Comparison of ENCODE assay signal across 8 cellular contexts in genomic region chr14:24232121-24232644, GRCh38. TPM values are rescaled to one million over a fixed set of nuclear protein-coding genes. Genes with fewer than 3 reads are reported as not detected.
DNase-seq lines count a peak whose midpoint lies in the region; ATAC-seq and TF ChIP-seq lines count a peak whose summit lies in the region.

Gene NEDD8 (minus strand): TSS chr14:24232367. CDS start chr14:24232267, 100 bp downstream.

- H3K36me3 ChIP-seq in PC-3 (ENCODE audit: low read depth, low read length): peaks cover 14% of the 10 kb centered on the region
- peaks cover 20 to 28% of the 10 kb centered on the region in 2 donors for H3K36me3 ChIP-seq in mucosa of rectum (ENCODE audit: control insufficient read depth in 2 of 2, insufficient read depth in 2 of 2, low read length in 2 of 2)

- H3K9me3 ChIP-seq in PC-3 (ENCODE audit: low read length): no peaks in the 10 kb centered on the region
- no peaks in the 10 kb centered on the region for H3K9me3 ChIP-seq in mucosa of rectum (ENCODE audit: control insufficient read depth in 2 of 2, low read length in 2 of 2)

- CTCF ChIA-PET in PC-3 (lab: Charles Lee): no interaction called here

- BruUV-seq in PC-3 (replicated peaks; lab: Mats Ljungman, UMichigan): no TSS peak

- TF ChIP-seq CTCF in PC-3 (conservative IDR thresholded peaks at IDR 0.05; ENCODE audit: low read depth, low read length) (no peak), epithelial cell of proximal tubule (conservative IDR thresholded peaks at IDR 0.05; ENCODE audit: low read depth, low read length) (no peak)

- peaks cover 73% of the 10 kb centered on the region for H3K79me2 ChIP-seq in PC-3 (ENCODE audit: low read length)

- peak within 1 kb of the TSS; percentile 97 for H3K4me2 ChIP-seq in PC-3 (ENCODE audit: low read length)

- H3K4me3 ChIP-seq in Jurkat, Clone E6-1 (ENCODE audit: low read length): peak within 1 kb of the TSS; percentile 87
- H3K4me3 ChIP-seq in PC-3 (ENCODE audit: low read length): peak within 1 kb of the TSS; percentile 98
- H3K4me3 ChIP-seq in epithelial cell of proximal tubule (ENCODE audit: low read depth, low read length): peak within 1 kb of the TSS; percentile 70
- H3K4me3 ChIP-seq in mucosa of rectum (ENCODE audit: low read length in 2 of 2): peak within 1 kb of the TSS; percentile 98

- peak within 1 kb of the TSS; percentile 92 for H3K9ac ChIP-seq in PC-3 (ENCODE audit: low read length)
- H3K9ac ChIP-seq in mucosa of rectum (ENCODE audit: low read depth in 1 of 2, low read length in 2 of 2): peak within 1 kb of the TSS; percentile 59 to 96

- peak within 1 kb of the TSS; percentile 97 for H2AFZ ChIP-seq in PC-3 (ENCODE audit: low read length)

- H3K9me2 ChIP-seq in PC-3 (replicated peaks; ENCODE audit: low read length): no peaks in the 10 kb centered on the region

- H3K4me1 ChIP-seq in PC-3 (ENCODE audit: insufficient read depth, low read length) (peaks cover 27% of the 10 kb centered on the region), mucosa of rectum (ENCODE audit: control insufficient read depth in 2 of 2, insufficient read depth in 2 of 2, low read length in 2 of 2) (peaks cover 18 to 19% of the 10 kb centered on the region in 2 donors)

- POLR2A ChIA-PET in PC-3 (lab: Charles Lee; ENCODE audit: unreplicated experiment): no interaction called here

- intact Hi-C loops in PC-3 (cut with micrococcal nuclease): loop anchor here (1.0 to 2.0 kb wide), 2 partner anchors 10 to 15 kb away; partner anchors contain the start of genes MDP1 and TINF2

- no peaks in the 10 kb centered on the region for H3K27me3 ChIP-seq in PC-3 (ENCODE audit: low read length)
- no peaks in the 10 kb centered on the region for H3K27me3 ChIP-seq in mucosa of rectum (ENCODE audit: control insufficient read depth in 2 of 2, insufficient read depth in 2 of 2, low read length in 2 of 2)

- DNase-seq in DMS 273 treated with DMSO at 0.1 percent for 48 hours (lab: John Stamatoyannopoulos, UW) (peak; percentile 84), PC-3 (peak; percentile 92), activated T-cell treated with anti-CD3 and anti-CD28 coated beads for 48 hours (ENCODE audit: low read depth) (peak; percentile 85), epithelial cell of proximal tubule (ENCODE audit: low read depth) (peak; percentile 56)
- DNase-seq in Jurkat, Clone E6-1 (ENCODE audit: low read depth, low spot score): peak; percentile 90
- peak; percentile 72 to 75 for DNase-seq in stimulated activated CD8-positive, alpha-beta memory T cell treated with anti-CD3 and anti-CD28 coated beads, Interleukin-4, amount 100 ng/mL, for 4 hours (ENCODE audit: low read depth in 2 of 2, low spot score in 1 of 2)

- H3K27ac ChIP-seq in PC-3 (ENCODE audit: low read length) (peak within 1 kb of the TSS; percentile 80), mucosa of rectum (ENCODE audit: low read depth in 2 of 2, low read length in 2 of 2) (peak within 1 kb of the TSS; percentile 90 to 93)

- H4K20me1 ChIP-seq in PC-3 (ENCODE audit: low read length): no peaks in the 10 kb centered on the region

- H3F3A ChIP-seq in PC-3 (ENCODE audit: low read length, unreplicated experiment): no peaks in the 10 kb centered on the region

- ATAC-seq in GM21619 (IDR thresholded peaks at IDR 0.05; ENCODE audit: unreplicated experiment) (peak; percentile 74), PC-3 (peak; percentile 80)

RNA-seq across cellular contexts. Expression of gene NEDD8, which starts in this region (rescaled TPM):
- polyA plus RNA-seq in Jurkat, Clone E6-1 (2012; ENCODE audit: insufficient read depth, insufficient read length): 290 TPM
- total RNA-seq in PC-3 (2014; rRNA removed) (330 and 337 TPM in 2 replicates), epithelial cell of proximal tubule (219 and 220 TPM in 2 replicates)

Comparison
In these comparisons a context has a peak if more than half of its experiments do, and no peak if none do; other contexts are left out.
1. Peak in every context shown above with its lines: DNase-seq, ATAC-seq, H3K4me3 ChIP-seq and H3K27ac ChIP-seq.